ENCODE assay signal across 24 cellular contexts in genomic region chr22:44039566-44040171, GRCh38.
"Had no signal": no experiment of that assay in that cellular context is flagged by ENCODE, and none has a peak within 500 bp of the region (broad histone marks: within the 10 kb centered on the region; RNA-seq: fewer than 3 reads in every experiment).

No MANE protein-coding gene starts in this region.

- H3K27me3 Mint-ChIP-seq: central memory CD8-positive, alpha-beta T cell had no signal

- H3K4me1 Mint-ChIP-seq: central memory CD8-positive, alpha-beta T cell had no signal

- H3K9me3 Mint-ChIP-seq: activated naive CD4-positive, alpha-beta T cell treated with anti-CD3 and anti-CD28 coated beads for 36 hours; central memory CD8-positive, alpha-beta T cell; T-cell had no signal

- H3K4me3 Mint-ChIP-seq: activated naive CD4-positive, alpha-beta T cell treated with anti-CD3 and anti-CD28 coated beads for 36 hours; brain; central memory CD8-positive, alpha-beta T cell; T-cell had no signal

- H3K4me3 ChIP-seq: SK-N-MC had no signal

- H3K27ac ChIP-seq: SK-N-MC, VCaP had no signal

- ATAC-seq: Panc1, Right ventricle myocardium inferior, T-cell had no signal

- DNase-seq: activated CD4-positive, alpha-beta T cell treated with anti-CD3 and anti-CD28 coated beads, Interleukin-2, amount 50 U/mL, for 48 hours; activated CD4-positive, CD25-positive, alpha-beta regulatory T cell; activated CD8-positive, alpha-beta memory T cell treated with anti-CD3 and anti-CD28 coated beads, Interleukin-2, amount 50 U/mL, for 4 hours; activated naive CD4-positive, alpha-beta T cell treated with anti-CD3 and anti-CD28 coated beads for 36 hours; activated T-cell treated with anti-CD3 and anti-CD28 coated beads, Interleukin-2, amount 50 U/mL, for 1 hour; amygdala; KG1; NCI-H1048; NCI-H1417; NCI-H1930; NCI-H2171; NCI-H2227 treated with DMSO at 0.1 percent for 48 hours; NCI-H446 treated with DMSO at 0.1 percent for 48 hours; NCI-H526; NCI-H774; OCI-M1; RPMI8226; T-cell had no signal

- H3K36me3 Mint-ChIP-seq: brain, T-cell had no signal

- H3K27ac Mint-ChIP-seq: activated naive CD4-positive, alpha-beta T cell treated with anti-CD3 and anti-CD28 coated beads for 36 hours; brain; T-cell had no signal
